Comparison of ENCODE assay signal across 18 cellular contexts in genomic region chr12:104684884-104685283, GRCh38.
DNase-seq lines count a peak whose midpoint lies in the region; TF ChIP-seq lines count a peak whose summit lies in the region.
"Had no signal": no experiment of that assay in that cellular context is flagged by ENCODE, and none has a peak within 500 bp of the region (broad histone marks: within the 10 kb centered on the region; RNA-seq: fewer than 3 reads in every experiment).

No MANE protein-coding gene starts in this region.

- H3K9me3 Mint-ChIP-seq in T-helper 1 cell treated with Interleukin-12 subunit alpha and Interleukin-12 subunit beta and Interleukin-4 antibody, amounts not matched to agents 30 μg/mL and 1 μg/mL, for 36 hours, result peaks cover 5% of the 10 kb centered on the region
- H3K9me3 Mint-ChIP-seq: activated B cell treated with CpG ODN at 0.5 μM for 24 hours; activated naive CD4-positive, alpha-beta T cell treated with anti-CD3 and anti-CD28 coated beads for 36 hours had no signal

- no peaks in the 10 kb centered on the region for H3K27me3 Mint-ChIP-seq in T-helper 1 cell treated with Interleukin-12 subunit alpha and Interleukin-12 subunit beta and Interleukin-4 antibody, amounts not matched to agents 30 μg/mL and 1 μg/mL, for 36 hours (ENCODE audit: low read depth)
- H3K27me3 Mint-ChIP-seq: activated B cell treated with CpG ODN at 0.5 μM for 24 hours; naive thymus-derived CD4-positive, alpha-beta T cell had no signal

- DNase-seq in T-helper 1 cell, result no peak
- DNase-seq in NCI-H524 (lab: John Stamatoyannopoulos, UW), result peak; percentile 80 to 92
- DNase-seq in dermis blood vessel endothelial cell, result peak; percentile 8
- DNase-seq in retinal pigment epithelial cell (ENCODE audit: low read depth), result peak; percentile 81
- DNase-seq in effector CD8-positive, alpha-beta T cell (lab: John Stamatoyannopoulos, UW), result no peak
- no peak for DNase-seq in activated gamma-delta T cell (lab: John Stamatoyannopoulos, UW)
- DNase-seq in SK-N-DZ (ENCODE audit: low spot score), result no peak
- DNase-seq: activated B cell treated with CpG ODN at 0.5 μM for 24 hours; activated naive CD4-positive, alpha-beta T cell treated with anti-CD3 and anti-CD28 coated beads for 36 hours; GF-D8; MV-4-11; naive thymus-derived CD4-positive, alpha-beta T cell; PC-9; stimulated activated CD4-positive, alpha-beta T cell treated with anti-CD3 and anti-CD28 coated beads, Interleukin-15, amount 100 ng/mL, for 24 hours; uterus had no signal

- H3K36me3 Mint-ChIP-seq in T-helper 1 cell treated with Interleukin-12 subunit alpha and Interleukin-12 subunit beta and Interleukin-4 antibody, amounts not matched to agents 30 μg/mL and 1 μg/mL, for 36 hours (ENCODE audit: low read depth), result peaks cover 31% of the 10 kb centered on the region

- no peak overlapping the region for H3K4me3 Mint-ChIP-seq in T-helper 1 cell treated with Interleukin-12 subunit alpha and Interleukin-12 subunit beta and Interleukin-4 antibody, amounts not matched to agents 30 μg/mL and 1 μg/mL, for 36 hours
- H3K4me3 Mint-ChIP-seq: activated B cell treated with CpG ODN at 0.5 μM for 24 hours; activated naive CD4-positive, alpha-beta T cell treated with anti-CD3 and anti-CD28 coated beads for 36 hours had no signal

- TF ChIP-seq CTCF in retinal pigment epithelial cell (conservative IDR thresholded peaks at IDR 0.05; ENCODE audit: low read depth, low read length), result no peak

- H3K4me3 ChIP-seq in retinal pigment epithelial cell (ENCODE audit: low read length), result no peak overlapping the region
- H3K4me3 ChIP-seq: cardiac muscle cell, lung, PC-9, uterus had no signal

- H3K4me1 Mint-ChIP-seq in T-helper 1 cell treated with Interleukin-12 subunit alpha and Interleukin-12 subunit beta and Interleukin-4 antibody, amounts not matched to agents 30 μg/mL and 1 μg/mL, for 36 hours (ENCODE audit: low read depth), result peaks cover 81% of the 10 kb centered on the region

- H3K27ac Mint-ChIP-seq in T-helper 1 cell treated with Interleukin-12 subunit alpha and Interleukin-12 subunit beta and Interleukin-4 antibody, amounts not matched to agents 30 μg/mL and 1 μg/mL, for 36 hours, result peak overlapping the region; percentile 16

Comparison
In these comparisons a context has a peak if more than half of its experiments do, and no peak if none do; other contexts are left out.
1. DNase-seq: peak in NCI-H524 (2 of 2), dermis blood vessel endothelial cell (single experiment) and retinal pigment epithelial cell (single experiment); none in T-helper 1 cell (0 of 5), effector CD8-positive, alpha-beta T cell (single experiment), activated gamma-delta T cell (single experiment) and SK-N-DZ (single experiment).